In genomic region chr12:50004696-50005095, GRCh38 we compare ENCODE assay signal across 23 cellular contexts. TPM values are rescaled to one million over a fixed set of nuclear protein-coding genes. Genes with fewer than 3 reads are reported as not detected.
DNase-seq lines count a peak whose midpoint lies in the region; ATAC-seq, FAIRE-seq and TF ChIP-seq lines count a peak whose summit lies in the region.
"Had no signal": no experiment of that assay in that cellular context is flagged by ENCODE, and none has a peak within 500 bp of the region (broad histone marks: within the 10 kb centered on the region; RNA-seq: fewer than 3 reads in every experiment).

No MANE protein-coding gene starts in this region.

- H3K36me3 ChIP-seq in OCI-LY7 (ENCODE audit: insufficient read depth, low read length) (peaks cover 91% of the 10 kb centered on the region), stomach smooth muscle (ENCODE audit: control insufficient read depth in 2 of 2, insufficient read depth in 2 of 2, low read length in 2 of 2) (no peaks in the 10 kb centered on the region), endodermal cell (ENCODE audit: control insufficient read depth, insufficient read depth, low read length) (peaks cover 68% of the 10 kb centered on the region)

- peaks cover 41% of the 10 kb centered on the region; the same call in 1 of the 2 replicates for H3K79me2 ChIP-seq in OCI-LY7 (ENCODE audit: insufficient read depth, low read depth, low read length)

- H3K4me3 ChIP-seq in OCI-LY7 (ENCODE audit: low read depth, low read length, poor library complexity, severe bottlenecking) (no peak overlapping the region), dorsolateral prefrontal cortex (peak overlapping the region in 8 of 59 donors; percentile 11 to 62 (median 48)), stomach smooth muscle (ENCODE audit: low read length in 2 of 2) (no peak overlapping the region), endodermal cell (ENCODE audit: low read length) (no peak overlapping the region)
- H3K4me3 ChIP-seq: BLaER1 treated with 17β-estradiol and CSF1 and Interleukin-3, amounts not matched to agents 10 nM and 100 nM; HAP-1; SK-N-MC had no signal

- no peak overlapping the region for H3K27ac Mint-ChIP-seq in endodermal cell

- no peaks in the 10 kb centered on the region for H3K9me2 ChIP-seq in OCI-LY7 (ENCODE audit: insufficient read depth, low read length)

- no TSS peak for BruUV-seq in OCI-LY7 (replicated peaks; lab: Mats Ljungman, UMichigan)

- no peak for TF ChIP-seq CTCF in OCI-LY7 (conservative IDR thresholded peaks at IDR 0.05; ENCODE audit: low read length)
- no peak for TF ChIP-seq CTCF in dorsolateral prefrontal cortex (IDR thresholded peaks at IDR 0.05 in 54 of 56, conservative IDR thresholded peaks at IDR 0.05 in 2 of 56; ENCODE audit: low read depth in 1 of 56, partially characterized antibody in 56 of 56)
- TF ChIP-seq CTCF in endodermal cell (conservative IDR thresholded peaks at IDR 0.05): no peak

- peaks cover 10% of the 10 kb centered on the region; the same call in 1 of the 2 replicates for H4K20me1 ChIP-seq in OCI-LY7 (ENCODE audit: insufficient read depth, low read length)

- H3K27me3 Mint-ChIP-seq in endodermal cell (ENCODE audit: insufficient read depth): no peaks in the 10 kb centered on the region
- H3K27me3 Mint-ChIP-seq: CD8-positive, alpha-beta memory T cell had no signal

- peaks cover 7% of the 10 kb centered on the region for H3K4me1 Mint-ChIP-seq in endodermal cell

- no peaks in the 10 kb centered on the region for H3K9me3 Mint-ChIP-seq in endodermal cell
- H3K9me3 Mint-ChIP-seq: CD8-positive, alpha-beta memory T cell had no signal

- no peak for ATAC-seq in left cardiac atrium

- H3K36me3 Mint-ChIP-seq in endodermal cell (ENCODE audit: low read depth): peaks cover 42% of the 10 kb centered on the region

- POLR2A ChIA-PET in OCI-LY7 (lab: Charles Lee): interaction anchor here (1.4 kb wide), 1 partner anchor 9 kb away, joined by 4 read pairs; no protein-coding TSS in a partner anchor

- H2AFZ ChIP-seq in OCI-LY7 (ENCODE audit: low read length): no peak overlapping the region

- CTCF ChIA-PET in OCI-LY7 (lab: Charles Lee; ENCODE audit: unreplicated experiment): interaction anchor here (1.3 kb wide), 1 partner anchor 13 kb away, joined by 3 read pairs; no protein-coding TSS in a partner anchor

- H3K27me3 ChIP-seq in dorsolateral prefrontal cortex (no peaks in the 10 kb centered on the region), stomach smooth muscle (ENCODE audit: control insufficient read depth in 1 of 2, insufficient read depth in 2 of 2, low read length in 2 of 2) (no peaks in the 10 kb centered on the region), endodermal cell (ENCODE audit: control insufficient read depth, insufficient read depth, low read length, poor library complexity, severe bottlenecking) (no peaks in the 10 kb centered on the region)
- H3K27me3 ChIP-seq: BLaER1 treated with 17β-estradiol and CSF1 and Interleukin-3, amounts not matched to agents 10 nM and 100 nM had no signal

- H3K9me3 ChIP-seq in OCI-LY7 (ENCODE audit: low read length) (no peaks in the 10 kb centered on the region), stomach smooth muscle (ENCODE audit: control insufficient read depth in 2 of 2, low read length in 2 of 2) (no peaks in the 10 kb centered on the region), endodermal cell (ENCODE audit: control insufficient read depth, low read length) (no peaks in the 10 kb centered on the region)
- H3K9me3 ChIP-seq: BLaER1 treated with 17β-estradiol and CSF1 and Interleukin-3, amounts not matched to agents 10 nM and 100 nM; HAP-1 had no signal

- peak overlapping the region in 1 of 2 donors; percentile 13 for H3K9ac ChIP-seq in stomach smooth muscle (ENCODE audit: low read length in 2 of 2)
- H3K9ac ChIP-seq in endodermal cell (ENCODE audit: extremely low read depth, low read length, poor library complexity, severe bottlenecking): no peak overlapping the region
- H3K9ac ChIP-seq: BLaER1 treated with 17β-estradiol and CSF1 and Interleukin-3, amounts not matched to agents 10 nM and 100 nM had no signal

- FAIRE-seq in islet of Langerhans (lab: Jason Lieb, UNC): peak; percentile 87
- FAIRE-seq: G401.6 had no signal

- H3K4me3 Mint-ChIP-seq in endodermal cell: no peak overlapping the region
- H3K4me3 Mint-ChIP-seq: CD8-positive, alpha-beta memory T cell had no signal

- H3K4me1 ChIP-seq in OCI-LY7 (ENCODE audit: insufficient read depth, low read length, poor library complexity, severe bottlenecking) (peaks cover 40% of the 10 kb centered on the region), stomach smooth muscle (ENCODE audit: control insufficient read depth, insufficient read depth, low read length) (peaks cover 17% of the 10 kb centered on the region), endodermal cell (ENCODE audit: control insufficient read depth, insufficient read depth, low read length) (no peaks in the 10 kb centered on the region)
- H3K4me1 ChIP-seq: HAP-1 had no signal

- DNase-seq in OCI-LY7 (ENCODE audit: low spot score) (no peak), dorsolateral prefrontal cortex (no peak), left cardiac atrium (no peak), NCI-H1436 (lab: John Stamatoyannopoulos, UW) (no peak), endodermal cell (no peak), EL (no peak)
- DNase-seq: CD8-positive, alpha-beta memory T cell; KG1; NCI-H1417 treated with DMSO at 0.1 percent for 48 hours; NCI-H1930; NCI-H446; NCI-H69; NK-92 treated with Interleukin-12 subunit alpha and Interleukin-12 subunit beta, amount 100 ng/mL, for 24 hours; OCI-M1; SHP77 had no signal

- intact Hi-C loops in OCI-LY7 (cut with micrococcal nuclease; ENCODE audit: unreplicated experiment): no loop called here
- intact Hi-C loops in dorsolateral prefrontal cortex (cut with DNase I): no loop called here
- intact Hi-C loops in left cardiac atrium (cut with DNase I): no loop called here

- H3K4me2 ChIP-seq in OCI-LY7 (ENCODE audit: low read length): no peak overlapping the region
- H3K4me2 ChIP-seq: BLaER1 treated with 17β-estradiol and CSF1 and Interleukin-3, amounts not matched to agents 10 nM and 100 nM had no signal

- H3K27ac ChIP-seq in OCI-LY7 (ENCODE audit: low read depth, low read length, poor library complexity, severe bottlenecking): peak overlapping the region; percentile 2
- H3K27ac ChIP-seq in dorsolateral prefrontal cortex: peak overlapping the region in 47 of 59 donors; percentile 10 to 84 (median 58)
- peak overlapping the region; percentile 77 for H3K27ac ChIP-seq in stomach smooth muscle (ENCODE audit: low read length)
- H3K27ac ChIP-seq in endodermal cell (ENCODE audit: low read depth, low read length): no peak overlapping the region
- H3K27ac ChIP-seq: BLaER1 treated with 17β-estradiol and CSF1 and Interleukin-3, amounts not matched to agents 10 nM and 100 nM; SK-N-MC had no signal

RNA-seq across cellular contexts. Expression of gene RACGAP1, which starts 20.6 kb away (rescaled TPM):
- total RNA-seq in OCI-LY7 (2014; rRNA removed; shearing (Covaris generic)): 69.6 and 75.3 TPM in 2 replicates
- 93.6 and 104 TPM in 2 replicates for total RNA-seq in OCI-LY7 (2022)
- 10 to 100 TPM in 117 of 120 experiments, 1 to 10 TPM in 3; 9.2 to 27.7 (median 16.1) TPM for total RNA-seq in dorsolateral prefrontal cortex
- total RNA-seq in left cardiac atrium: 10 to 100 TPM in 1 of 2 donors, 1 to 10 TPM in 1; 4.8 to 10.4 TPM
- total RNA-seq in endodermal cell: 10 to 100 TPM; 49.6 to 96.6 TPM
- polyA plus RNA-seq in endodermal cell (2013, experiment 1 of 2): 76.4 TPM
- polyA plus RNA-seq in endodermal cell (2013, experiment 2 of 2): 79.6 TPM

RNA-seq across cellular contexts. Expression of gene AQP6, which starts 31.9 kb away (rescaled TPM):
- total RNA-seq in OCI-LY7 (2014; rRNA removed; shearing (Covaris generic)): not detected in 2 replicates
- not detected in 2 replicates for total RNA-seq in OCI-LY7 (2022)
- 1 to 10 TPM in 92 of 120 experiments, under 1 TPM in 28; 0.34 to 8.9 (median 1.6) TPM for total RNA-seq in dorsolateral prefrontal cortex
- total RNA-seq in left cardiac atrium: under 1 TPM; 0.13 to 0.77 TPM
- total RNA-seq in endodermal cell: under 1 TPM in 1 of 2 donors, not detected in 1; 0.20 TPM
- 0.28 TPM for polyA plus RNA-seq in endodermal cell (2013, experiment 1 of 2)
- polyA plus RNA-seq in endodermal cell (2013, experiment 2 of 2): 0.04 TPM
- total RNA-seq: CD8-positive, alpha-beta memory T cell; M059J; RPMI7951 had no signal
- polyA plus RNA-seq: CD8-positive, alpha-beta memory T cell had no signal

RNA-seq across cellular contexts. Expression of gene AQP5, which starts 43.0 kb away (rescaled TPM):
- not detected in 2 replicates for total RNA-seq in OCI-LY7 (2014; rRNA removed; shearing (Covaris generic))
- total RNA-seq in OCI-LY7 (2022) (not detected in 2 replicates), dorsolateral prefrontal cortex (1 to 10 TPM in 46 of 120 experiments, under 1 TPM in 61, not detected in 13; 0.29 to 5.2 (median 0.92) TPM), left cardiac atrium (1 to 10 TPM; 1.0 to 1.3 TPM), endodermal cell (under 1 TPM; 0.62 to 0.77 TPM)
- 0.36 TPM for polyA plus RNA-seq in endodermal cell (2013, experiment 1 of 2)
- 0.25 TPM for polyA plus RNA-seq in endodermal cell (2013, experiment 2 of 2)
- total RNA-seq: CD8-positive, alpha-beta memory T cell; RPMI7951 had no signal
- polyA plus RNA-seq: CD8-positive, alpha-beta memory T cell had no signal

RNA-seq across cellular contexts. Expression of gene ASIC1, which starts 52.7 kb away (rescaled TPM):
- total RNA-seq in OCI-LY7 (2014; rRNA removed; shearing (Covaris generic)): 0.05 TPM in 1 of 2 replicates, not detected in the other
- total RNA-seq in OCI-LY7 (2022) (0.57 and 0.59 TPM in 2 replicates), dorsolateral prefrontal cortex (10 to 100 TPM; 24.4 to 56.2 (median 38.4) TPM), left cardiac atrium (1 to 10 TPM; 1.2 to 4.1 TPM), endodermal cell (1 to 10 TPM; 4.2 to 5.2 TPM)
- 19.3 TPM for polyA plus RNA-seq in endodermal cell (2013, experiment 1 of 2)
- polyA plus RNA-seq in endodermal cell (2013, experiment 2 of 2): 17.1 TPM

RNA-seq across cellular contexts. Expression of gene AQP2, which starts 54.2 kb away (rescaled TPM):
- not detected in 2 replicates for total RNA-seq in OCI-LY7 (2014; rRNA removed; shearing (Covaris generic))
- total RNA-seq in OCI-LY7 (2022): not detected in 2 replicates
- not detected for total RNA-seq in dorsolateral prefrontal cortex
- total RNA-seq in left cardiac atrium: under 1 TPM; 0.09 to 0.24 TPM
- total RNA-seq in endodermal cell: not detected
- not detected for polyA plus RNA-seq in endodermal cell (2013, experiment 1 of 2)
- polyA plus RNA-seq in endodermal cell (2013, experiment 2 of 2): not detected
- total RNA-seq: CD8-positive, alpha-beta memory T cell; M059J; RPMI7951 had no signal
- polyA plus RNA-seq: CD8-positive, alpha-beta memory T cell had no signal
